Comparison of ENCODE assay signal across 8 cellular contexts in genomic region chr12:92146497-92146828, GRCh38. TPM values are rescaled to one million over a fixed set of nuclear protein-coding genes. Genes with fewer than 3 reads are reported as not detected.
DNase-seq lines count a peak whose midpoint lies in the region; ATAC-seq and TF ChIP-seq lines count a peak whose summit lies in the region.

No MANE protein-coding gene starts in this region.

- H3K9me2 ChIP-seq in PC-3 (replicated peaks; ENCODE audit: low read length), result no peaks in the 10 kb centered on the region

- TF ChIP-seq CTCF in GM12864 (IDR thresholded peaks at IDR 0.05; ENCODE audit: low read depth, low read length, missing control alignments) (no peak), PC-3 (conservative IDR thresholded peaks at IDR 0.05; ENCODE audit: low read depth, low read length) (no peak), psoas muscle (IDR thresholded peaks at IDR 0.05) (no peak)

- H3K9me3 ChIP-seq in PC-3 (ENCODE audit: low read length), result no peaks in the 10 kb centered on the region
- H3K9me3 ChIP-seq in esophagus (ENCODE audit: control insufficient read depth in 2 of 2, insufficient read depth in 1 of 2, low read depth in 1 of 2, low read length in 1 of 2), result no peaks in the 10 kb centered on the region
- H3K9me3 ChIP-seq in psoas muscle, result no peaks in the 10 kb centered on the region

- H4K20me1 ChIP-seq in PC-3 (ENCODE audit: low read length), result peaks cover 38% of the 10 kb centered on the region

- 1% methylated on average over 10 of the region's 10 CpGs for WGBS in esophagus, 2 donors
- WGBS in psoas muscle, 3 donors, result 1 to 4% (median 2%) methylated on average over 10 of the region's 10 CpGs

- ATAC-seq in PC-3, result no peak
- ATAC-seq in psoas muscle, result no peak
- no peak for ATAC-seq in HG02798 (IDR thresholded peaks at IDR 0.05; ENCODE audit: poor library complexity, unreplicated experiment)
- ATAC-seq in HG03439 (IDR thresholded peaks at IDR 0.05; ENCODE audit: unreplicated experiment), result no peak
- ATAC-seq in HG03460 (IDR thresholded peaks at IDR 0.05; ENCODE audit: unreplicated experiment), result no peak

- no peaks in the 10 kb centered on the region for H3F3A ChIP-seq in PC-3 (ENCODE audit: low read length, unreplicated experiment)

- peak overlapping the region; percentile 89 for H2AFZ ChIP-seq in PC-3 (ENCODE audit: low read length)

- peak overlapping the region; percentile 87 for H3K4me2 ChIP-seq in PC-3 (ENCODE audit: low read length)

- H3K4me3 ChIP-seq in GM12864 (ENCODE audit: low read depth, low read length) (peak overlapping the region; percentile 73), PC-3 (ENCODE audit: low read length) (peak overlapping the region; percentile 79), esophagus (ENCODE audit: low read depth in 1 of 2, low read length in 2 of 2) (peak overlapping the region; percentile 67 to 90), psoas muscle (peak overlapping the region; percentile 86)

- H3K27me3 ChIP-seq in PC-3 (ENCODE audit: low read length) (no peaks in the 10 kb centered on the region), esophagus (ENCODE audit: control insufficient read depth in 1 of 2, insufficient read depth in 2 of 2, low read length in 2 of 2) (no peaks in the 10 kb centered on the region), psoas muscle (ENCODE audit: insufficient read depth in 3 of 3, low read length in 2 of 3) (no peaks in the 10 kb centered on the region)

- TSS peak; percentile 60 for BruUV-seq in PC-3 (replicated peaks; lab: Mats Ljungman, UMichigan)

- peaks cover 42% of the 10 kb centered on the region for H3K79me2 ChIP-seq in PC-3 (ENCODE audit: low read length)

- CTCF ChIA-PET in PC-3 (lab: Charles Lee), result interaction anchor here (0.5 to 2.4 kb wide), 3 partner anchors 110 to 793 kb away, joined by 3 to 13 read pairs (median 4); no protein-coding TSS in a partner anchor

- H3K36me3 ChIP-seq in PC-3 (ENCODE audit: low read depth, low read length) (peaks cover 25% of the 10 kb centered on the region), esophagus (ENCODE audit: control insufficient read depth in 2 of 2, insufficient read depth in 2 of 2, low read length in 1 of 2) (no peaks in the 10 kb centered on the region), psoas muscle (ENCODE audit: insufficient read depth in 1 of 2, low read depth in 1 of 2) (peaks cover 0 to 17% of the 10 kb centered on the region in 2 donors)

- peak overlapping the region; percentile 38 for H3K27ac ChIP-seq in PC-3 (ENCODE audit: low read length)
- peak overlapping the region; percentile 93 to 99 for H3K27ac ChIP-seq in esophagus (ENCODE audit: low read depth in 2 of 2, low read length in 1 of 2)
- H3K27ac ChIP-seq in psoas muscle, result peak overlapping the region; percentile 76

- peak overlapping the region; percentile 63 for H3K9ac ChIP-seq in PC-3 (ENCODE audit: low read length)

- peaks cover 13% of the 10 kb centered on the region for H3K4me1 ChIP-seq in PC-3 (ENCODE audit: insufficient read depth, low read length)
- no peaks in the 10 kb centered on the region for H3K4me1 ChIP-seq in esophagus (ENCODE audit: control insufficient read depth in 2 of 2, insufficient read depth in 2 of 2, low read length in 1 of 2)
- H3K4me1 ChIP-seq in psoas muscle, result peaks cover 22% of the 10 kb centered on the region

- intact Hi-C loops in PC-3 (cut with micrococcal nuclease), result loop anchor here (1.0 to 5.0 kb wide), 3 partner anchors 262 to 424 kb away; no protein-coding TSS in a partner anchor
- intact Hi-C loops in psoas muscle (cut with DNase I), result loop anchor here (5.0 to 10.0 kb wide), 3 partner anchors 332 to 416 kb away; no protein-coding TSS in a partner anchor

- DNase-seq in GM12864 (ENCODE audit: low read depth) (no peak), PC-3 (no peak), psoas muscle (no peak), retina (no peak)

- POLR2A ChIA-PET in PC-3 (lab: Charles Lee; ENCODE audit: unreplicated experiment), result interaction anchor here (0.5 to 1.4 kb wide), 17 partner anchors 10 to 765 kb away, joined by 3 to 16 read pairs (median 4); no protein-coding TSS in a partner anchor

RNA-seq across cellular contexts. Expression of gene BTG1, which starts 0.8 kb away (rescaled TPM):
- total RNA-seq in PC-3 (2014; rRNA removed) (16.0 and 29.8 TPM in 2 replicates), psoas muscle (10 to 100 TPM; 18.4 to 34.2 (median 28.5) TPM)
- polyA plus RNA-seq in esophagus (10 to 100 TPM; 23.6 to 28.0 TPM), psoas muscle (10 to 100 TPM in 2 of 3 donors, 1 to 10 TPM in 1; 9.9 to 12.6 (median 10.6) TPM)

Comparison
In these comparisons a context has a peak if more than half of its experiments do, and no peak if none do; other contexts are left out.
1. H3K27ac ChIP-seq: peak in every context shown above with its lines; median percentile 96 in esophagus; 76 in psoas muscle; 38 in PC-3.